Comparison of ENCODE assay signal across 21 cellular contexts in the genomic region with DNA sequence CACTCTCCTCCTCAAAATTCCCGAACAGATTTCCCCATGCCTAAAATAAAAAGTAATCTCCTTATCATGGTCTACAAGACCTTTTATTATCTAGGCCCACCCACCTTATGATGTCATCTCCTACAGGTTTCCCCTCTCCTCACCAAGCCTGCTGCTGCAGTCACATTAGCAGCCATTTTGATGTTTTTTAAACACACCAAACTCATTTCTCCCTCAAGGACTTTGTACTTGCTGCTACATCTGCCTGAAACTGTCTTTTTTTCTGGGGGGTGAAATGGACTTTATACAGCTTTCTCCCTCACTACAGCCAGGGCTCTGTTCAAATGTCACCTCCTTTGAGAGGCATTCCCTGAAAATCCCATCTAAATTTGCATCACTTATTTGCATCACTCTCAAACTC.
DNase-seq lines count a peak whose midpoint lies in the region; ATAC-seq and TF ChIP-seq lines count a peak whose summit lies in the region.
"Had no signal": no experiment of that assay in that cellular context is flagged by ENCODE, and none has a peak within 500 bp of the region (broad histone marks: within the 10 kb centered on the region; RNA-seq: fewer than 3 reads in every experiment).

No MANE protein-coding gene starts in this region.

- no peaks in the 10 kb centered on the region for H3F3A ChIP-seq in Loucy (ENCODE audit: low read depth)

- POLR2A ChIA-PET in HEK293 (lab: Yijun Ruan, JAX): no interaction called here

- H3K27ac ChIP-seq in HEK293 (ENCODE audit: extremely low read depth, low read depth, low read length) (no peak overlapping the region), lower lobe of right lung (no peak overlapping the region)
- H3K27ac ChIP-seq: BLaER1 had no signal

- no peaks in the 10 kb centered on the region for H3K9me2 ChIP-seq in Loucy (replicated peaks; ENCODE audit: low read depth, low read length)

- peak overlapping the region; percentile 73 for H2AFZ ChIP-seq in Loucy (ENCODE audit: low read length)

- DNase-seq in NCI-H526 (lab: John Stamatoyannopoulos, UW) (peak; percentile 1 to 36), NCI-H526 treated with DMSO at 0.1 percent for 48 hours (lab: John Stamatoyannopoulos, UW) (no peak), EL (no peak), lower lobe of right lung (no peak)
- DNase-seq: 8988T; ACHN; BE2C; C1 segment of cervical spinal cord; CD4-positive, alpha-beta memory T cell; CD4-positive, CD25-positive, alpha-beta regulatory T cell; CD8-positive, alpha-beta memory T cell; COR-L47; DMS 273 treated with DMSO at 0.1 percent for 48 hours; DMS153; DMS53; DMS79; DND-41; GF-D8 had no signal

- TF ChIP-seq CTCF in HEK293 (tag by site-specific recombination; IDR thresholded peaks at IDR 0.05) (no peak), Loucy (conservative IDR thresholded peaks at IDR 0.05; ENCODE audit: low read length) (no peak), lower lobe of right lung (IDR thresholded peaks at IDR 0.05) (no peak)

- no peaks in the 10 kb centered on the region for H3K79me2 ChIP-seq in Loucy (ENCODE audit: insufficient read depth, low read length)

- H3K27me3 ChIP-seq in Loucy (ENCODE audit: insufficient read depth, low read length, poor library complexity, severe bottlenecking) (no peaks in the 10 kb centered on the region), lower lobe of right lung (ENCODE audit: low read depth) (no peaks in the 10 kb centered on the region)
- H3K27me3 ChIP-seq: BE2C had no signal

- no peak overlapping the region for H3K4me2 ChIP-seq in Loucy (ENCODE audit: low read depth, low read length, poor library complexity, severe bottlenecking)
- H3K4me2 ChIP-seq: BLaER1 had no signal

- H3K36me3 ChIP-seq in HEK293 (ENCODE audit: control insufficient read depth in 2 of 2, insufficient read depth in 1 of 2, low read length in 2 of 2) (no peaks in the 10 kb centered on the region), Loucy (ENCODE audit: insufficient read depth, low read length) (no peaks in the 10 kb centered on the region), lower lobe of right lung (no peaks in the 10 kb centered on the region)
- H3K36me3 ChIP-seq: BE2C, BLaER1 had no signal

- H3K9me3 ChIP-seq in HEK293 (ENCODE audit: control insufficient read depth, insufficient read depth, low read depth, low read length) (no peaks in the 10 kb centered on the region), Loucy (ENCODE audit: insufficient read depth, low read depth, low read length) (no peaks in the 10 kb centered on the region), lower lobe of right lung (no peaks in the 10 kb centered on the region)
- H3K9me3 ChIP-seq: BE2C, BLaER1 had no signal

- no peaks in the 10 kb centered on the region for H4K20me1 ChIP-seq in Loucy (ENCODE audit: insufficient read depth, low read length, poor library complexity, severe bottlenecking)
- H4K20me1 ChIP-seq: BLaER1 had no signal

- H3K4me1 ChIP-seq in HEK293 (ENCODE audit: control insufficient read depth, insufficient read depth, low read length) (no peaks in the 10 kb centered on the region), Loucy (ENCODE audit: insufficient read depth, low read length, poor library complexity, severe bottlenecking) (peaks cover 13% of the 10 kb centered on the region), lower lobe of right lung (no peaks in the 10 kb centered on the region)
- H3K4me1 ChIP-seq: BE2C, BLaER1 had no signal

- CTCF ChIA-PET in HEK293 (lab: Yijun Ruan, JAX): interaction anchor here (1.3 kb wide), 1 partner anchor 8 kb away, joined by 4 read pairs; no protein-coding TSS in a partner anchor

- intact Hi-C loops in lower lobe of right lung (cut with DNase I): no loop called here

- H3K4me3 ChIP-seq in HEK293 (ENCODE audit: low read depth, low read length): no peak overlapping the region
- H3K4me3 ChIP-seq in Loucy (ENCODE audit: low read length, poor library complexity, severe bottlenecking): no peak overlapping the region
- no peak overlapping the region for H3K4me3 ChIP-seq in lower lobe of right lung
- H3K4me3 ChIP-seq: BLaER1 had no signal

- H3K9ac ChIP-seq in Loucy (ENCODE audit: low read depth, low read length, poor library complexity, severe bottlenecking): no peak overlapping the region
- H3K9ac ChIP-seq: BLaER1 had no signal

- no peak for ATAC-seq in lower lobe of right lung

TF ChIP-seq in HEK293, 187 proteins besides CTCF, POLR2A, EP300 and RAD21:
- TF ChIP-seq ZNF350 (tag by site-specific recombination; IDR thresholded peaks at IDR 0.05) (no peak), MEIS1 (CRISPR knock-in tag; IDR thresholded peaks at IDR 0.05; ENCODE audit: borderline replicate concordance) (no peak), ZBTB21 (tag by site-specific recombination; IDR thresholded peaks at IDR 0.05) (no peak), HOXC10 (CRISPR knock-in tag; IDR thresholded peaks at IDR 0.05) (no peak)
- TF ChIP-seq, protein P1, sequence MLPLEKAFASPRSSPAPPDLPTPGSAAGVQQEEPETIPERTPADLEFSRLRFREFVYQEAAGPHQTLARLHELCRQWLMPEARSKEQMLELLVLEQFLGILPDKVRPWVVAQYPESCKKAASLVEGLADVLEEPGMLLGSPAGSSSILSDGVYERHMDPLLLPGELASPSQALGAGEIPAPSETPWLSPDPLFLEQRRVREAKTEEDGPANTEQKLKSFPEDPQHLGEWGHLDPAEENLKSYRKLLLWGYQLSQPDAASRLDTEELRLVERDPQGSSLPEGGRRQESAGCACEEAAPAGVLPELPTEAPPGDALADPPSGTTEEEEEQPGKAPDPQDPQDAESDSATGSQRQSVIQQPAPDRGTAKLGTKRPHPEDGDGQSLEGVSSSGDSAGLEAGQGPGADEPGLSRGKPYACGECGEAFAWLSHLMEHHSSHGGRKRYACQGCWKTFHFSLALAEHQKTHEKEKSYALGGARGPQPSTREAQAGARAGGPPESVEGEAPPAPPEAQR (tag by site-specific recombination; IDR thresholded peaks at IDR 0.05): no peak
- TF ChIP-seq, protein P2, sequence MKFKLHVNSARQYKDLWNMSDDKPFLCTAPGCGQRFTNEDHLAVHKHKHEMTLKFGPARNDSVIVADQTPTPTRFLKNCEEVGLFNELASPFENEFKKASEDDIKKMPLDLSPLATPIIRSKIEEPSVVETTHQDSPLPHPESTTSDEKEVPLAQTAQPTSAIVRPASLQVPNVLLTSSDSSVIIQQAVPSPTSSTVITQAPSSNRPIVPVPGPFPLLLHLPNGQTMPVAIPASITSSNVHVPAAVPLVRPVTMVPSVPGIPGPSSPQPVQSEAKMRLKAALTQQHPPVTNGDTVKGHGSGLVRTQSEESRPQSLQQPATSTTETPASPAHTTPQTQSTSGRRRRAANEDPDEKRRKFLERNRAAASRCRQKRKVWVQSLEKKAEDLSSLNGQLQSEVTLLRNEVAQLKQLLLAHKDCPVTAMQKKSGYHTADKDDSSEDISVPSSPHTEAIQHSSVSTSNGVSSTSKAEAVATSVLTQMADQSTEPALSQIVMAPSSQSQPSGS (tag by site-specific recombination; IDR thresholded peaks at IDR 0.05; ENCODE audit: low read depth): 0 out of 2 replicates have a peak, but pooled peaks have one; percentile 9

Comparison
In these comparisons a context has a peak if more than half of its experiments do, and no peak if none do; other contexts are left out.
1. DNase-seq: peak in NCI-H526 (2 of 2); none in NCI-H526 treated with DMSO at 0.1 percent for 48 hours (single experiment), EL (single experiment) and lower lobe of right lung (single experiment).